1 cellular context compared by ENCODE assay signal in the genomic region with DNA sequence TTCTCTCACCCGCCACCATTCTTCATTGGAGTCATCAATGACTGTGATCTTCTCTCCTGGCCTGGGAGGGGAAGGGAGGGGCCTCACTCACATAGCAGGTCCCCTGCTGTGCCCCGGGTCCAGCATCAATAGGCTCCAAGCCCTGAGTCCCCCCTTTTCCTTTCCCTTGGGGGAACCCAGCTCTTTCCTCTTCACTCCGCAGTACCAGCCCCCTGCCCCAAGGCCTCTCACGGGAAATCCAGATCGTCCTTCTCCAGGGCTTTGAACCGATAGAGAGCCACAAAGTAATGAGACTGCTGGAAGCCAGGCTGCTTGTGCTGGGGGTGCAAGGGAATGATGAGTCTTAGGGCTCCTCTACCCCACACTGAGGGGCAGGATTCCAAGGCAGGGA.
TF ChIP-seq lines count a peak whose summit lies in the region.

No MANE protein-coding gene starts in this region.

TF ChIP-seq in H1, 55 proteins besides CTCF, POLR2A, EP300 and RAD21:
- TF ChIP-seq SP1 (IDR thresholded peaks at IDR 0.05; ENCODE audit: low read depth, low read length) (no peak), TAF1 (IDR thresholded peaks at IDR 0.05; ENCODE audit: low read depth, low read length) (no peak), GTF2F1 (IDR thresholded peaks at IDR 0.05; ENCODE audit: borderline replicate concordance, low read depth, low read length) (no peak), KDM4A (IDR thresholded peaks at IDR 0.05; ENCODE audit: low read depth, low read length, severe bottlenecking) (no peak), MAFK (IDR thresholded peaks at IDR 0.05; ENCODE audit: low read depth, low read length) (no peak), JUND (IDR thresholded peaks at IDR 0.05; ENCODE audit: low read length) (no peak), SRF (IDR thresholded peaks at IDR 0.05; ENCODE audit: low read depth, low read length) (no peak), HDAC2 (IDR thresholded peaks at IDR 0.05; ENCODE audit: borderline replicate concordance in 1 of 2, low read depth in 2 of 2, low read length in 2 of 2) (no peak), SP4 (IDR thresholded peaks at IDR 0.05; ENCODE audit: low read length) (no peak), SUZ12 (IDR thresholded peaks at IDR 0.05; ENCODE audit: low read length) (no peak)
- TF ChIP-seq, protein P1, sequence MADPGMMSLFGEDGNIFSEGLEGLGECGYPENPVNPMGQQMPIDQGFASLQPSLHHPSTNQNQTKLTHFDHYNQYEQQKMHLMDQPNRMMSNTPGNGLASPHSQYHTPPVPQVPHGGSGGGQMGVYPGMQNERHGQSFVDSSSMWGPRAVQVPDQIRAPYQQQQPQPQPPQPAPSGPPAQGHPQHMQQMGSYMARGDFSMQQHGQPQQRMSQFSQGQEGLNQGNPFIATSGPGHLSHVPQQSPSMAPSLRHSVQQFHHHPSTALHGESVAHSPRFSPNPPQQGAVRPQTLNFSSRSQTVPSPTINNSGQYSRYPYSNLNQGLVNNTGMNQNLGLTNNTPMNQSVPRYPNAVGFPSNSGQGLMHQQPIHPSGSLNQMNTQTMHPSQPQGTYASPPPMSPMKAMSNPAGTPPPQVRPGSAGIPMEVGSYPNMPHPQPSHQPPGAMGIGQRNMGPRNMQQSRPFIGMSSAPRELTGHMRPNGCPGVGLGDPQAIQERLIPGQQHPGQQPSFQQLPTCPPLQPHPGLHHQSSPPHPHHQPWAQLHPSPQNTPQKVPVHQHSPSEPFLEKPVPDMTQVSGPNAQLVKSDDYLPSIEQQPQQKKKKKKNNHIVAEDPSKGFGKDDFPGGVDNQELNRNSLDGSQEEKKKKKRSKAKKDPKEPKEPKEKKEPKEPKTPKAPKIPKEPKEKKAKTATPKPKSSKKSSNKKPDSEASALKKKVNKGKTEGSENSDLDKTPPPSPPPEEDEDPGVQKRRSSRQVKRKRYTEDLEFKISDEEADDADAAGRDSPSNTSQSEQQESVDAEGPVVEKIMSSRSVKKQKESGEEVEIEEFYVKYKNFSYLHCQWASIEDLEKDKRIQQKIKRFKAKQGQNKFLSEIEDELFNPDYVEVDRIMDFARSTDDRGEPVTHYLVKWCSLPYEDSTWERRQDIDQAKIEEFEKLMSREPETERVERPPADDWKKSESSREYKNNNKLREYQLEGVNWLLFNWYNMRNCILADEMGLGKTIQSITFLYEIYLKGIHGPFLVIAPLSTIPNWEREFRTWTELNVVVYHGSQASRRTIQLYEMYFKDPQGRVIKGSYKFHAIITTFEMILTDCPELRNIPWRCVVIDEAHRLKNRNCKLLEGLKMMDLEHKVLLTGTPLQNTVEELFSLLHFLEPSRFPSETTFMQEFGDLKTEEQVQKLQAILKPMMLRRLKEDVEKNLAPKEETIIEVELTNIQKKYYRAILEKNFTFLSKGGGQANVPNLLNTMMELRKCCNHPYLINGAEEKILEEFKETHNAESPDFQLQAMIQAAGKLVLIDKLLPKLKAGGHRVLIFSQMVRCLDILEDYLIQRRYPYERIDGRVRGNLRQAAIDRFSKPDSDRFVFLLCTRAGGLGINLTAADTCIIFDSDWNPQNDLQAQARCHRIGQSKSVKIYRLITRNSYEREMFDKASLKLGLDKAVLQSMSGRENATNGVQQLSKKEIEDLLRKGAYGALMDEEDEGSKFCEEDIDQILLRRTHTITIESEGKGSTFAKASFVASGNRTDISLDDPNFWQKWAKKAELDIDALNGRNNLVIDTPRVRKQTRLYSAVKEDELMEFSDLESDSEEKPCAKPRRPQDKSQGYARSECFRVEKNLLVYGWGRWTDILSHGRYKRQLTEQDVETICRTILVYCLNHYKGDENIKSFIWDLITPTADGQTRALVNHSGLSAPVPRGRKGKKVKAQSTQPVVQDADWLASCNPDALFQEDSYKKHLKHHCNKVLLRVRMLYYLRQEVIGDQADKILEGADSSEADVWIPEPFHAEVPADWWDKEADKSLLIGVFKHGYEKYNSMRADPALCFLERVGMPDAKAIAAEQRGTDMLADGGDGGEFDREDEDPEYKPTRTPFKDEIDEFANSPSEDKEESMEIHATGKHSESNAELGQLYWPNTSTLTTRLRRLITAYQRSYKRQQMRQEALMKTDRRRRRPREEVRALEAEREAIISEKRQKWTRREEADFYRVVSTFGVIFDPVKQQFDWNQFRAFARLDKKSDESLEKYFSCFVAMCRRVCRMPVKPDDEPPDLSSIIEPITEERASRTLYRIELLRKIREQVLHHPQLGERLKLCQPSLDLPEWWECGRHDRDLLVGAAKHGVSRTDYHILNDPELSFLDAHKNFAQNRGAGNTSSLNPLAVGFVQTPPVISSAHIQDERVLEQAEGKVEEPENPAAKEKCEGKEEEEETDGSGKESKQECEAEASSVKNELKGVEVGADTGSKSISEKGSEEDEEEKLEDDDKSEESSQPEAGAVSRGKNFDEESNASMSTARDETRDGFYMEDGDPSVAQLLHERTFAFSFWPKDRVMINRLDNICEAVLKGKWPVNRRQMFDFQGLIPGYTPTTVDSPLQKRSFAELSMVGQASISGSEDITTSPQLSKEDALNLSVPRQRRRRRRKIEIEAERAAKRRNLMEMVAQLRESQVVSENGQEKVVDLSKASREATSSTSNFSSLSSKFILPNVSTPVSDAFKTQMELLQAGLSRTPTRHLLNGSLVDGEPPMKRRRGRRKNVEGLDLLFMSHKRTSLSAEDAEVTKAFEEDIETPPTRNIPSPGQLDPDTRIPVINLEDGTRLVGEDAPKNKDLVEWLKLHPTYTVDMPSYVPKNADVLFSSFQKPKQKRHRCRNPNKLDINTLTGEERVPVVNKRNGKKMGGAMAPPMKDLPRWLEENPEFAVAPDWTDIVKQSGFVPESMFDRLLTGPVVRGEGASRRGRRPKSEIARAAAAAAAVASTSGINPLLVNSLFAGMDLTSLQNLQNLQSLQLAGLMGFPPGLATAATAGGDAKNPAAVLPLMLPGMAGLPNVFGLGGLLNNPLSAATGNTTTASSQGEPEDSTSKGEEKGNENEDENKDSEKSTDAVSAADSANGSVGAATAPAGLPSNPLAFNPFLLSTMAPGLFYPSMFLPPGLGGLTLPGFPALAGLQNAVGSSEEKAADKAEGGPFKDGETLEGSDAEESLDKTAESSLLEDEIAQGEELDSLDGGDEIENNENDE (IDR thresholded peaks at IDR 0.05; ENCODE audit: insufficient replicate concordance, low read length): no peak
TF ChIP-seq in H1: peak in this region for 0.
